In the genomic region with DNA sequence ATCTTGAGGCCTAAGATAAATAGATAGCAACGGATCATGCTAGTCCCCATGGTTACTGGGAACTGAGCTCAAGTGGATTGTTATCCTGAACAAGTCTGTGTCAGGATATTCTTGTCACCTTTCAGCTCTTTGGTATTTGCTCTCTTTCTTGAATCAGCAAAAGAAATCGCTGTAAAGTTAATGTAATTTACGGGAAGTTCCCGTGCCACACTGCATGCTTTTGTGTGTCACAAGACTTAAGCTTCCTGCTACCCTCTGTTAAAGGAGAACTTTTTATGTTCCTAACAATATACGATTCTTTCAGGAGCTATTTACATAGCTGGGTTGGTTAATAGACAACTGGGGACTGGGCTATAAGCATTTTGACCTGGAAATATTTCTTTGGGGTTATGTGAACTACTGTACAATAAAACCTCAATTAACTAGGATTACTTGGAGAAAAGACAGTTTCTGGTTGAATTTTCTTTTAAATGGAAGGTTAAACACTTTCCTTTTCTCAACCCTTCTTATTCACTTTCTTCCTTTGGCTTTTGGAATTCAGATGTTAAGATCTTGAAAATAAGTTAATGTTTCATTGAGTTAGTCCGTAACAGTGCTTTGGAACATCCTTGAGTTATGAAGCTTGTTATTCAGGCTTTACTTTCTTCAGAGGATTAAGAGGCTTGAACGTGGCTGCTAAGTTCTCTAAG, we compare ENCODE assay signal across 1 cellular context.
TF ChIP-seq lines count a peak whose summit lies in the region.

No MANE protein-coding gene starts in this region.

TF ChIP-seq in HepG2, 621 proteins besides CTCF, POLR2A, EP300 and RAD21 (continued from another document and continues in another):
- TF ChIP-seq, protein P1, sequence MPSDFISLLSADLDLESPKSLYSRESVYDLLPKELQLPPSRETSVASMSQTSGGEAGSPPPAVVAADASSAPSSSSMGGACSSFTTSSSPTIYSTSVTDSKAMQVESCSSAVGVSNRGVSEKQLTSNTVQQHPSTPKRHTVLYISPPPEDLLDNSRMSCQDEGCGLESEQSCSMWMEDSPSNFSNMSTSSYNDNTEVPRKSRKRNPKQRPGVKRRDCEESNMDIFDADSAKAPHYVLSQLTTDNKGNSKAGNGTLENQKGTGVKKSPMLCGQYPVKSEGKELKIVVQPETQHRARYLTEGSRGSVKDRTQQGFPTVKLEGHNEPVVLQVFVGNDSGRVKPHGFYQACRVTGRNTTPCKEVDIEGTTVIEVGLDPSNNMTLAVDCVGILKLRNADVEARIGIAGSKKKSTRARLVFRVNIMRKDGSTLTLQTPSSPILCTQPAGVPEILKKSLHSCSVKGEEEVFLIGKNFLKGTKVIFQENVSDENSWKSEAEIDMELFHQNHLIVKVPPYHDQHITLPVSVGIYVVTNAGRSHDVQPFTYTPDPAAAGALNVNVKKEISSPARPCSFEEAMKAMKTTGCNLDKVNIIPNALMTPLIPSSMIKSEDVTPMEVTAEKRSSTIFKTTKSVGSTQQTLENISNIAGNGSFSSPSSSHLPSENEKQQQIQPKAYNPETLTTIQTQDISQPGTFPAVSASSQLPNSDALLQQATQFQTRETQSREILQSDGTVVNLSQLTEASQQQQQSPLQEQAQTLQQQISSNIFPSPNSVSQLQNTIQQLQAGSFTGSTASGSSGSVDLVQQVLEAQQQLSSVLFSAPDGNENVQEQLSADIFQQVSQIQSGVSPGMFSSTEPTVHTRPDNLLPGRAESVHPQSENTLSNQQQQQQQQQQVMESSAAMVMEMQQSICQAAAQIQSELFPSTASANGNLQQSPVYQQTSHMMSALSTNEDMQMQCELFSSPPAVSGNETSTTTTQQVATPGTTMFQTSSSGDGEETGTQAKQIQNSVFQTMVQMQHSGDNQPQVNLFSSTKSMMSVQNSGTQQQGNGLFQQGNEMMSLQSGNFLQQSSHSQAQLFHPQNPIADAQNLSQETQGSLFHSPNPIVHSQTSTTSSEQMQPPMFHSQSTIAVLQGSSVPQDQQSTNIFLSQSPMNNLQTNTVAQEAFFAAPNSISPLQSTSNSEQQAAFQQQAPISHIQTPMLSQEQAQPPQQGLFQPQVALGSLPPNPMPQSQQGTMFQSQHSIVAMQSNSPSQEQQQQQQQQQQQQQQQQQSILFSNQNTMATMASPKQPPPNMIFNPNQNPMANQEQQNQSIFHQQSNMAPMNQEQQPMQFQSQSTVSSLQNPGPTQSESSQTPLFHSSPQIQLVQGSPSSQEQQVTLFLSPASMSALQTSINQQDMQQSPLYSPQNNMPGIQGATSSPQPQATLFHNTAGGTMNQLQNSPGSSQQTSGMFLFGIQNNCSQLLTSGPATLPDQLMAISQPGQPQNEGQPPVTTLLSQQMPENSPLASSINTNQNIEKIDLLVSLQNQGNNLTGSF (CRISPR knock-in tag; IDR thresholded peaks at IDR 0.05), result no peak
- peak; percentile 100 for TF ChIP-seq GATAD2A (CRISPR knock-in tag; IDR thresholded peaks at IDR 0.05)
- TF ChIP-seq, protein P2, sequence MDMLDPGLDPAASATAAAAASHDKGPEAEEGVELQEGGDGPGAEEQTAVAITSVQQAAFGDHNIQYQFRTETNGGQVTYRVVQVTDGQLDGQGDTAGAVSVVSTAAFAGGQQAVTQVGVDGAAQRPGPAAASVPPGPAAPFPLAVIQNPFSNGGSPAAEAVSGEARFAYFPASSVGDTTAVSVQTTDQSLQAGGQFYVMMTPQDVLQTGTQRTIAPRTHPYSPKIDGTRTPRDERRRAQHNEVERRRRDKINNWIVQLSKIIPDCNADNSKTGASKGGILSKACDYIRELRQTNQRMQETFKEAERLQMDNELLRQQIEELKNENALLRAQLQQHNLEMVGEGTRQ (IDR thresholded peaks at IDR 0.05; ENCODE audit: low read depth, low read length), result no peak
- TF ChIP-seq, protein P2 (CRISPR knock-in tag; IDR thresholded peaks at IDR 0.05; ENCODE audit: borderline replicate concordance), result no peak
- TF ChIP-seq MTA1 (CRISPR knock-in tag; IDR thresholded peaks at IDR 0.05; ENCODE audit: borderline replicate concordance), result no peak
- TF ChIP-seq FOXA3 (CRISPR knock-in tag; IDR thresholded peaks at IDR 0.05), result peak; percentile 99
- TF ChIP-seq, protein P3, sequence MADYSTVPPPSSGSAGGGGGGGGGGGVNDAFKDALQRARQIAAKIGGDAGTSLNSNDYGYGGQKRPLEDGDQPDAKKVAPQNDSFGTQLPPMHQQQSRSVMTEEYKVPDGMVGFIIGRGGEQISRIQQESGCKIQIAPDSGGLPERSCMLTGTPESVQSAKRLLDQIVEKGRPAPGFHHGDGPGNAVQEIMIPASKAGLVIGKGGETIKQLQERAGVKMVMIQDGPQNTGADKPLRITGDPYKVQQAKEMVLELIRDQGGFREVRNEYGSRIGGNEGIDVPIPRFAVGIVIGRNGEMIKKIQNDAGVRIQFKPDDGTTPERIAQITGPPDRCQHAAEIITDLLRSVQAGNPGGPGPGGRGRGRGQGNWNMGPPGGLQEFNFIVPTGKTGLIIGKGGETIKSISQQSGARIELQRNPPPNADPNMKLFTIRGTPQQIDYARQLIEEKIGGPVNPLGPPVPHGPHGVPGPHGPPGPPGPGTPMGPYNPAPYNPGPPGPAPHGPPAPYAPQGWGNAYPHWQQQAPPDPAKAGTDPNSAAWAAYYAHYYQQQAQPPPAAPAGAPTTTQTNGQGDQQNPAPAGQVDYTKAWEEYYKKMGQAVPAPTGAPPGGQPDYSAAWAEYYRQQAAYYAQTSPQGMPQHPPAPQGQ (CRISPR knock-in tag; IDR thresholded peaks at IDR 0.05; ENCODE audit: borderline replicate concordance), result no peak
- TF ChIP-seq PRMT3 (CRISPR knock-in tag; IDR thresholded peaks at IDR 0.05; ENCODE audit: borderline replicate concordance, low read depth), result no peak
- no peak for TF ChIP-seq ZNF230 (CRISPR knock-in tag; IDR thresholded peaks at IDR 0.05)
- TF ChIP-seq ZFP37 (CRISPR knock-in tag; IDR thresholded peaks at IDR 0.05; ENCODE audit: borderline replicate concordance), result no peak
- TF ChIP-seq CENPX (CRISPR knock-in tag; IDR thresholded peaks at IDR 0.05), result no peak
- TF ChIP-seq, protein P4, sequence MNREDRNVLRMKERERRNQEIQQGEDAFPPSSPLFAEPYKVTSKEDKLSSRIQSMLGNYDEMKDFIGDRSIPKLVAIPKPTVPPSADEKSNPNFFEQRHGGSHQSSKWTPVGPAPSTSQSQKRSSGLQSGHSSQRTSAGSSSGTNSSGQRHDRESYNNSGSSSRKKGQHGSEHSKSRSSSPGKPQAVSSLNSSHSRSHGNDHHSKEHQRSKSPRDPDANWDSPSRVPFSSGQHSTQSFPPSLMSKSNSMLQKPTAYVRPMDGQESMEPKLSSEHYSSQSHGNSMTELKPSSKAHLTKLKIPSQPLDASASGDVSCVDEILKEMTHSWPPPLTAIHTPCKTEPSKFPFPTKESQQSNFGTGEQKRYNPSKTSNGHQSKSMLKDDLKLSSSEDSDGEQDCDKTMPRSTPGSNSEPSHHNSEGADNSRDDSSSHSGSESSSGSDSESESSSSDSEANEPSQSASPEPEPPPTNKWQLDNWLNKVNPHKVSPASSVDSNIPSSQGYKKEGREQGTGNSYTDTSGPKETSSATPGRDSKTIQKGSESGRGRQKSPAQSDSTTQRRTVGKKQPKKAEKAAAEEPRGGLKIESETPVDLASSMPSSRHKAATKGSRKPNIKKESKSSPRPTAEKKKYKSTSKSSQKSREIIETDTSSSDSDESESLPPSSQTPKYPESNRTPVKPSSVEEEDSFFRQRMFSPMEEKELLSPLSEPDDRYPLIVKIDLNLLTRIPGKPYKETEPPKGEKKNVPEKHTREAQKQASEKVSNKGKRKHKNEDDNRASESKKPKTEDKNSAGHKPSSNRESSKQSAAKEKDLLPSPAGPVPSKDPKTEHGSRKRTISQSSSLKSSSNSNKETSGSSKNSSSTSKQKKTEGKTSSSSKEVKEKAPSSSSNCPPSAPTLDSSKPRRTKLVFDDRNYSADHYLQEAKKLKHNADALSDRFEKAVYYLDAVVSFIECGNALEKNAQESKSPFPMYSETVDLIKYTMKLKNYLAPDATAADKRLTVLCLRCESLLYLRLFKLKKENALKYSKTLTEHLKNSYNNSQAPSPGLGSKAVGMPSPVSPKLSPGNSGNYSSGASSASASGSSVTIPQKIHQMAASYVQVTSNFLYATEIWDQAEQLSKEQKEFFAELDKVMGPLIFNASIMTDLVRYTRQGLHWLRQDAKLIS (CRISPR knock-in tag; IDR thresholded peaks at IDR 0.05), result peak; percentile 77; the same call in 1 of the 2 replicates
- TF ChIP-seq ELF1 (CRISPR knock-in tag; IDR thresholded peaks at IDR 0.05), result peak; percentile 82
- peak; percentile 83; the same call in 1 of the 2 replicates for TF ChIP-seq GFI1 (CRISPR knock-in tag; IDR thresholded peaks at IDR 0.05; ENCODE audit: borderline replicate concordance)
- TF ChIP-seq ZNF619 (CRISPR knock-in tag; IDR thresholded peaks at IDR 0.05), result no peak
- TF ChIP-seq, protein P5, sequence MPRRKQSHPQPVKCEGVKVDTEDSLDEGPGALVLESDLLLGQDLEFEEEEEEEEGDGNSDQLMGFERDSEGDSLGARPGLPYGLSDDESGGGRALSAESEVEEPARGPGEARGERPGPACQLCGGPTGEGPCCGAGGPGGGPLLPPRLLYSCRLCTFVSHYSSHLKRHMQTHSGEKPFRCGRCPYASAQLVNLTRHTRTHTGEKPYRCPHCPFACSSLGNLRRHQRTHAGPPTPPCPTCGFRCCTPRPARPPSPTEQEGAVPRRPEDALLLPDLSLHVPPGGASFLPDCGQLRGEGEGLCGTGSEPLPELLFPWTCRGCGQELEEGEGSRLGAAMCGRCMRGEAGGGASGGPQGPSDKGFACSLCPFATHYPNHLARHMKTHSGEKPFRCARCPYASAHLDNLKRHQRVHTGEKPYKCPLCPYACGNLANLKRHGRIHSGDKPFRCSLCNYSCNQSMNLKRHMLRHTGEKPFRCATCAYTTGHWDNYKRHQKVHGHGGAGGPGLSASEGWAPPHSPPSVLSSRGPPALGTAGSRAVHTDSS (CRISPR knock-in tag; conservative IDR thresholded peaks at IDR 0.05), result no peak
- TF ChIP-seq TEAD3 (CRISPR knock-in tag; optimal IDR thresholded peaks at IDR 0.05; ENCODE audit: borderline replicate concordance), result peak; percentile 97
- TF ChIP-seq ZNF543 (CRISPR knock-in tag; IDR thresholded peaks at IDR 0.05), result no peak
- peak; percentile 86 for TF ChIP-seq HDAC1 (CRISPR knock-in tag; IDR thresholded peaks at IDR 0.05)
- peak; percentile 22; the same call in 1 of the 2 replicates for TF ChIP-seq ZFX (CRISPR knock-in tag; IDR thresholded peaks at IDR 0.05; ENCODE audit: low read depth)
- no peak; the same call in 1 of the 2 replicates for TF ChIP-seq YEATS4 (CRISPR knock-in tag; IDR thresholded peaks at IDR 0.05; ENCODE audit: borderline replicate concordance)
- TF ChIP-seq, protein P6, sequence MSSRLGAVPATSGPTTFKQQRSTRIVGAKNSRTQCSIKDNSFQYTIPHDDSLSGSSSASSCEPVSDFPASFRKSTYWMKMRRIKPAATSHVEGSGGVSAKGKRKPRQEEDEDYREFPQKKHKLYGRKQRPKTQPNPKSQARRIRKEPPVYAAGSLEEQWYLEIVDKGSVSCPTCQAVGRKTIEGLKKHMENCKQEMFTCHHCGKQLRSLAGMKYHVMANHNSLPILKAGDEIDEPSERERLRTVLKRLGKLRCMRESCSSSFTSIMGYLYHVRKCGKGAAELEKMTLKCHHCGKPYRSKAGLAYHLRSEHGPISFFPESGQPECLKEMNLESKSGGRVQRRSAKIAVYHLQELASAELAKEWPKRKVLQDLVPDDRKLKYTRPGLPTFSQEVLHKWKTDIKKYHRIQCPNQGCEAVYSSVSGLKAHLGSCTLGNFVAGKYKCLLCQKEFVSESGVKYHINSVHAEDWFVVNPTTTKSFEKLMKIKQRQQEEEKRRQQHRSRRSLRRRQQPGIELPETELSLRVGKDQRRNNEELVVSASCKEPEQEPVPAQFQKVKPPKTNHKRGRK (CRISPR knock-in tag; IDR thresholded peaks at IDR 0.05), result no peak
- TF ChIP-seq ZNF335 (CRISPR knock-in tag; IDR thresholded peaks at IDR 0.05), result peak; percentile 93
- TF ChIP-seq ZNF556 (CRISPR knock-in tag; IDR thresholded peaks at IDR 0.05; ENCODE audit: borderline replicate concordance), result no peak
- TF ChIP-seq DNMT1 (CRISPR knock-in tag; IDR thresholded peaks at IDR 0.05), result no peak
- TF ChIP-seq ZNF761 (CRISPR knock-in tag; conservative IDR thresholded peaks at IDR 0.05), result no peak
- TF ChIP-seq, protein P7, sequence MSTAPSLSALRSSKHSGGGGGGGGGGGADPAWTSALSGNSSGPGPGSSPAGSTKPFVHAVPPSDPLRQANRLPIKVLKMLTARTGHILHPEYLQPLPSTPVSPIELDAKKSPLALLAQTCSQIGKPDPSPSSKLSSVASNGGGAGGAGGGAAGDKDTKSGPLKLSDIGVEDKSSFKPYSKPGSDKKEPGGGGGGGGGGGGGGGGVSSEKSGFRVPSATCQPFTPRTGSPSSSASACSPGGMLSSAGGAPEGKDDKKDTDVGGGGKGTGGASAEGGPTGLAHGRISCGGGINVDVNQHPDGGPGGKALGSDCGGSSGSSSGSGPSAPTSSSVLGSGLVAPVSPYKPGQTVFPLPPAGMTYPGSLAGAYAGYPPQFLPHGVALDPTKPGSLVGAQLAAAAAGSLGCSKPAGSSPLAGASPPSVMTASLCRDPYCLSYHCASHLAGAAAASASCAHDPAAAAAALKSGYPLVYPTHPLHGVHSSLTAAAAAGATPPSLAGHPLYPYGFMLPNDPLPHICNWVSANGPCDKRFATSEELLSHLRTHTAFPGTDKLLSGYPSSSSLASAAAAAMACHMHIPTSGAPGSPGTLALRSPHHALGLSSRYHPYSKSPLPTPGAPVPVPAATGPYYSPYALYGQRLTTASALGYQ (CRISPR knock-in tag; IDR thresholded peaks at IDR 0.05), result peak; percentile 97; the same call in 1 of the 2 replicates
- TF ChIP-seq, protein P8, sequence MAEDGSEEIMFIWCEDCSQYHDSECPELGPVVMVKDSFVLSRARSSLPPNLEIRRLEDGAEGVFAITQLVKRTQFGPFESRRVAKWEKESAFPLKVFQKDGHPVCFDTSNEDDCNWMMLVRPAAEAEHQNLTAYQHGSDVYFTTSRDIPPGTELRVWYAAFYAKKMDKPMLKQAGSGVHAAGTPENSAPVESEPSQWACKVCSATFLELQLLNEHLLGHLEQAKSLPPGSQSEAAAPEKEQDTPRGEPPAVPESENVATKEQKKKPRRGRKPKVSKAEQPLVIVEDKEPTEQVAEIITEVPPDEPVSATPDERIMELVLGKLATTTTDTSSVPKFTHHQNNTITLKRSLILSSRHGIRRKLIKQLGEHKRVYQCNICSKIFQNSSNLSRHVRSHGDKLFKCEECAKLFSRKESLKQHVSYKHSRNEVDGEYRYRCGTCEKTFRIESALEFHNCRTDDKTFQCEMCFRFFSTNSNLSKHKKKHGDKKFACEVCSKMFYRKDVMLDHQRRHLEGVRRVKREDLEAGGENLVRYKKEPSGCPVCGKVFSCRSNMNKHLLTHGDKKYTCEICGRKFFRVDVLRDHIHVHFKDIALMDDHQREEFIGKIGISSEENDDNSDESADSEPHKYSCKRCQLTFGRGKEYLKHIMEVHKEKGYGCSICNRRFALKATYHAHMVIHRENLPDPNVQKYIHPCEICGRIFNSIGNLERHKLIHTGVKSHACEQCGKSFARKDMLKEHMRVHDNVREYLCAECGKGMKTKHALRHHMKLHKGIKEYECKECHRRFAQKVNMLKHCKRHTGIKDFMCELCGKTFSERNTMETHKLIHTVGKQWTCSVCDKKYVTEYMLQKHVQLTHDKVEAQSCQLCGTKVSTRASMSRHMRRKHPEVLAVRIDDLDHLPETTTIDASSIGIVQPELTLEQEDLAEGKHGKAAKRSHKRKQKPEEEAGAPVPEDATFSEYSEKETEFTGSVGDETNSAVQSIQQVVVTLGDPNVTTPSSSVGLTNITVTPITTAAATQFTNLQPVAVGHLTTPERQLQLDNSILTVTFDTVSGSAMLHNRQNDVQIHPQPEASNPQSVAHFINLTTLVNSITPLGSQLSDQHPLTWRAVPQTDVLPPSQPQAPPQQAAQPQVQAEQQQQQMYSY (CRISPR knock-in tag; IDR thresholded peaks at IDR 0.05), result peak; percentile 92
- TF ChIP-seq ZNF138 (CRISPR knock-in tag; IDR thresholded peaks at IDR 0.05; ENCODE audit: low read depth), result no peak
- TF ChIP-seq SMYD3 (CRISPR knock-in tag; IDR thresholded peaks at IDR 0.05), result no peak
